In the genomic region with DNA sequence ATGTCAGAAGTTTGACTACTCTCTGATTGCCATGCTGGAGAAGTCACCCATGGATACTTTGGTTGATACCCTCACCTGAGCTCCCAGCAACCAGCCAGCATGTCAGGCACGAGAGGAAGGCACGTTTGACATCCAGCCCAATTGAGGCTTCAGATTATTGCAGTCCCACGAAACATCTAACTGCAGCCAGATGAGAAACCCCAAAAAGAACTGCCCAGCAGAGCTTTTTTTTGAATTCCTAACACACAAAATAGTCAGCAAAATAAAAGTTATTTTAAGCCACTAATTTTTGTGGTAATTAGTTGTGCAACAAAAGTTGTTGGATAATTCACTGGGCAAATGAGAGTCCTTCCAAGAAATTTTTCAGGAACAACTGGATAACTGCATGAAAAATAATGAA, we compare ENCODE assay signal across 32 cellular contexts.
"Had no signal": no experiment of that assay in that cellular context is flagged by ENCODE, and none has a peak within 500 bp of the region (broad histone marks: within the 10 kb centered on the region; RNA-seq: fewer than 3 reads in every experiment).

No MANE protein-coding gene starts in this region.

- H3K36me3 ChIP-seq: adrenal gland, ascending aorta, brain microvascular endothelial cell, breast epithelium, cardiac muscle cell had no signal

- H3K4me1 ChIP-seq: adrenal gland, ascending aorta, body of pancreas, breast epithelium had no signal

- H3K27ac ChIP-seq: adrenal gland, ascending aorta, body of pancreas, brain microvascular endothelial cell, breast epithelium, cardiac muscle cell had no signal

- H3K9me3 ChIP-seq: adrenal gland, ascending aorta, body of pancreas, breast epithelium had no signal

- DNase-seq: activated effector memory CD4-positive, alpha-beta T cell treated with anti-CD3 and anti-CD28 coated beads, Interleukin-2, amount 50 U/mL, for 16 hours; activated effector memory CD4-positive, alpha-beta T cell treated with Interleukin-2 at 50 U/mL for 16 hours; activated gamma-delta T cell; activated naive CD4-positive, alpha-beta T cell; activated naive CD4-positive, alpha-beta T cell treated with anti-CD3 and anti-CD28 coated beads for 36 hours; activated naive CD4-positive, alpha-beta T cell treated with anti-CD3 and anti-CD28 coated beads, Interleukin-2, amount 10 ng/mL, durations not matched to agents 7 days and 5 days; activated naive CD4-positive, alpha-beta T cell treated with anti-CD3 and anti-CD28 coated beads, Interleukin-2, amount 50 U/mL, for 16 hours; activated naive CD4-positive, alpha-beta T cell treated with Interleukin-2 at 50 U/mL for 16 hours; activated naive CD8-positive, alpha-beta T cell treated with anti-CD3 and anti-CD28 coated beads for 36 hours; activated naive CD8-positive, alpha-beta T cell treated with anti-CD3 and anti-CD28 coated beads, Interleukin-2, amount 10 ng/mL, durations not matched to agents 7 days and 5 days; activated naive CD8-positive, alpha-beta T cell treated with anti-CD3 and anti-CD28 coated beads, Interleukin-2, amount 50 U/mL, for 24 hours; activated T-cell treated with anti-CD3 and anti-CD28 coated beads for 4 hours; activated T-cell treated with anti-CD3 and anti-CD28 coated beads, Interleukin-2, amount 50 U/mL, for 1 hour; activated T-cell treated with anti-CD3 and anti-CD28 coated beads, Interleukin-2, amount 50 U/mL, for 24 hours; activated T-cell treated with anti-CD3 and anti-CD28 coated beads, Interleukin-2, amount 50 U/mL, for 4 hours; activated T-cell treated with anti-CD3 and anti-CD28 coated beads, Interleukin-2, amount 50 U/mL, for 48 hours; activated T-cell treated with anti-CD3 and anti-CD28 coated beads, Interleukin-2, amount 50 U/mL, for 72 hours; adrenal gland; amniotic stem cell; amygdala; anterior cingulate cortex; aorta; body of pancreas; brain microvascular endothelial cell; caudate nucleus; central memory CD4-positive, alpha-beta T cell; cerebellar nuclear complex had no signal

- H3K27me3 ChIP-seq: adrenal gland, ascending aorta, body of pancreas, brain microvascular endothelial cell, breast epithelium, cardiac muscle cell had no signal

- H3K4me3 ChIP-seq: adrenal gland, ascending aorta, body of pancreas, breast epithelium, cardiac muscle cell had no signal

- ATAC-seq: activated naive CD4-positive, alpha-beta T cell treated with anti-CD3 and anti-CD28 coated beads, Interleukin-2, amount 50 U/mL, for 72 hours; activated naive CD8-positive, alpha-beta T cell treated with anti-CD3 and anti-CD28 coated beads, Interleukin-2, amount 50 U/mL, for 24 hours; activated T-cell treated with anti-CD3 and anti-CD28 coated beads, Interleukin-2, amount 50 U/mL, for 4 hours; activated T-cell treated with anti-CD3 and anti-CD28 coated beads, Interleukin-2, amount 50 U/mL, for 72 hours; activated T-helper 17 cell treated with anti-CD3 and anti-CD28 coated beads, Interleukin-2, amount 50 U/mL, for 72 hours; body of pancreas had no signal
